Comparison of ENCODE assay signal across 27 cellular contexts in the genomic region with DNA sequence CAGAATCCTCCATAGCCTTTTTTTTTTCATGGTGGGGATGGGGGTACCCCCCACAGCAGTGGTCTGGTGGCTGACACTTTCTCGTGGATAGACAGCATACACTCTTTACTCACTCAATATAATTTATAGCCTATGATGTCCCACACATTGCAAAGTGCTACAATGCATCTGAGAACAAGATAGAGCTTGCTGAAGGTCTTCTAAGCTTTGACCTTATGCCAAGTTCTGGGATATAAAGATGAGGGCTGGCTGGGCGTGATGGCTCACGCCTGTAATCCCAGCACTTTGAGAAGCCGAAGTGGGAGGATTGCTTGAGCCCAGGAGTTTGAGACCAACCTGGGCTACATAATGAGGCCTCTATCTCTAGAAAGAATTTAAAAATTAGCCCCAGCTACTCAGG.
"Had no signal": no experiment of that assay in that cellular context is flagged by ENCODE, and none has a peak within 500 bp of the region (broad histone marks: within the 10 kb centered on the region; RNA-seq: fewer than 3 reads in every experiment).

No MANE protein-coding gene starts in this region.

- ATAC-seq: left lobe of liver; mucosa of descending colon; right lobe of liver; stimulated activated naive CD8-positive, alpha-beta T cell treated with anti-CD3 and anti-CD28 coated beads, Interleukin-15, Interleukin-2, amounts not matched to agents 100 U/mL and 50 U/mL, for 24 hours; WTC11 had no signal

- H3K27ac ChIP-seq: ovary, right lobe of liver, thoracic aorta, uterus had no signal

- H3K4me3 Mint-ChIP-seq: activated CD4-positive, alpha-beta memory T cell treated with anti-CD3 and anti-CD28 coated beads, Interleukin-2, amount 10 ng/mL, durations not matched to agents 7 days and 5 days; activated CD4-positive, alpha-beta T cell treated with anti-CD3 and anti-CD28 coated beads, Interleukin-2, amount 10 ng/mL, durations not matched to agents 7 days and 5 days; activated T-cell treated with anti-CD3 and anti-CD28 coated beads, Interleukin-2, amount 50 U/mL, for 24 hours; WTC11 had no signal

- H3K9me3 Mint-ChIP-seq: activated CD4-positive, alpha-beta memory T cell treated with anti-CD3 and anti-CD28 coated beads, Interleukin-2, amount 10 ng/mL, durations not matched to agents 7 days and 5 days; activated CD4-positive, alpha-beta T cell treated with anti-CD3 and anti-CD28 coated beads, Interleukin-2, amount 10 ng/mL, durations not matched to agents 7 days and 5 days; activated T-cell treated with anti-CD3 and anti-CD28 coated beads, Interleukin-2, amount 50 U/mL, for 24 hours had no signal

- FAIRE-seq: colon, kidney had no signal

- H3K27ac Mint-ChIP-seq: activated CD4-positive, alpha-beta memory T cell treated with anti-CD3 and anti-CD28 coated beads, Interleukin-2, amount 10 ng/mL, durations not matched to agents 7 days and 5 days; activated CD4-positive, alpha-beta T cell treated with anti-CD3 and anti-CD28 coated beads, Interleukin-2, amount 10 ng/mL, durations not matched to agents 7 days and 5 days; activated T-cell treated with anti-CD3 and anti-CD28 coated beads, Interleukin-2, amount 50 U/mL, for 24 hours; WTC11 had no signal

- H3K36me3 ChIP-seq: ovary, right lobe of liver, thoracic aorta, uterus had no signal

- H3K9me3 ChIP-seq: mucosa of descending colon, ovary, right lobe of liver, thoracic aorta, uterus had no signal

- DNase-seq: activated CD4-positive, alpha-beta memory T cell treated with anti-CD3 and anti-CD28 coated beads, Interleukin-2, amount 10 ng/mL, durations not matched to agents 7 days and 5 days; activated CD4-positive, alpha-beta T cell treated with anti-CD3 and anti-CD28 coated beads for 1 hour; activated CD4-positive, alpha-beta T cell treated with anti-CD3 and anti-CD28 coated beads, Interleukin-2, amount 10 ng/mL, durations not matched to agents 7 days and 5 days; activated CD8-positive, alpha-beta memory T cell treated with anti-CD3 and anti-CD28 coated beads, Interleukin-2, amount 50 U/mL, for 48 hours; activated gamma-delta T cell; activated naive CD4-positive, alpha-beta T cell treated with anti-CD3 and anti-CD28 coated beads, Interleukin-2, amount 50 U/mL, for 16 hours; activated T-cell treated with anti-CD3 and anti-CD28 coated beads, Interleukin-2, amount 50 U/mL, for 24 hours; amniotic stem cell; dermis blood vessel endothelial cell; effector CD4-positive, alpha-beta T cell; head of caudate nucleus; hippocampal formation; kidney; mucosa of descending colon; ovary; right lobe of liver; stimulated activated CD4-positive, alpha-beta T cell treated with anti-CD3 and anti-CD28 coated beads, Interleukin-12 subunit alpha, Interleukin-12 subunit beta, amount 100 ng/mL, for 4 hours; stimulated activated CD4-positive, alpha-beta T cell treated with anti-CD3 and anti-CD28 coated beads, Interleukin-4, amount 100 ng/mL, for 1 hour; stimulated activated naive CD8-positive, alpha-beta T cell treated with anti-CD3 and anti-CD28 coated beads, Interleukin-15, Interleukin-2, amounts not matched to agents 100 U/mL and 50 U/mL, for 24 hours; T-helper 2 cell; uterus had no signal

- H3K27me3 Mint-ChIP-seq: activated CD4-positive, alpha-beta memory T cell treated with anti-CD3 and anti-CD28 coated beads, Interleukin-2, amount 10 ng/mL, durations not matched to agents 7 days and 5 days; activated CD4-positive, alpha-beta T cell treated with anti-CD3 and anti-CD28 coated beads, Interleukin-2, amount 10 ng/mL, durations not matched to agents 7 days and 5 days; activated T-cell treated with anti-CD3 and anti-CD28 coated beads, Interleukin-2, amount 50 U/mL, for 24 hours; progenitor cell of endocrine pancreas had no signal

- H3K27me3 ChIP-seq: ovary, right lobe of liver, uterus had no signal

- H3K4me3 ChIP-seq: lung, mucosa of descending colon, ovary, right lobe of liver, thoracic aorta, uterus had no signal
